Comparison of ENCODE assay signal across 24 cellular contexts in genomic region chr3:170012683-170013400, GRCh38. TPM values are rescaled to one million over a fixed set of nuclear protein-coding genes. Genes with fewer than 3 reads are reported as not detected.
DNase-seq lines count a peak whose midpoint lies in the region; ATAC-seq and TF ChIP-seq lines count a peak whose summit lies in the region.
"Had no signal": no experiment of that assay in that cellular context is flagged by ENCODE, and none has a peak within 500 bp of the region (broad histone marks: within the 10 kb centered on the region; RNA-seq: fewer than 3 reads in every experiment).

No MANE protein-coding gene starts in this region.

- no peak for ATAC-seq in HG03342 (IDR thresholded peaks at IDR 0.05; ENCODE audit: unreplicated experiment)
- no peak for ATAC-seq in HG02759 (IDR thresholded peaks at IDR 0.05; ENCODE audit: unreplicated experiment)
- ATAC-seq: foreskin keratinocyte; naive thymus-derived CD4-positive, alpha-beta T cell; Right ventricle myocardium inferior; T-cell had no signal

- H3K4me1 ChIP-seq in MM.1S (ENCODE audit: low read length) (no peaks in the 10 kb centered on the region), OCI-LY1 (ENCODE audit: insufficient read depth, low read length, severe bottlenecking) (peaks cover 22% of the 10 kb centered on the region)
- H3K4me1 ChIP-seq: foreskin keratinocyte, parathyroid adenoma, tibial artery had no signal

- H3K4me3 ChIP-seq in MM.1S (ENCODE audit: low read length), result no peak overlapping the region
- H3K4me3 ChIP-seq in OCI-LY1 (ENCODE audit: low read depth, low read length, poor library complexity, severe bottlenecking), result no peak overlapping the region
- H3K4me3 ChIP-seq in neural cell (ENCODE audit: low read length), result peak overlapping the region; percentile 44
- H3K4me3 ChIP-seq: dorsolateral prefrontal cortex, MG63, tibial artery had no signal

- H3F3A ChIP-seq in MM.1S (ENCODE audit: insufficient read depth, low read length) (no peaks in the 10 kb centered on the region), OCI-LY1 (ENCODE audit: insufficient read depth, low read length) (peaks cover 3% of the 10 kb centered on the region; the same call in 1 of the 2 replicates), neural cell (ENCODE audit: insufficient read depth, low read length, poor library complexity, severe bottlenecking) (no peaks in the 10 kb centered on the region)

- TF ChIP-seq CTCF in MM.1S (IDR thresholded peaks at IDR 0.05; ENCODE audit: low read length) (no peak), OCI-LY1 (IDR thresholded peaks at IDR 0.05; ENCODE audit: low read length) (no peak), neural cell (IDR thresholded peaks at IDR 0.05; ENCODE audit: poor library complexity, severe bottlenecking) (no peak)

- H3K79me2 ChIP-seq in MM.1S (ENCODE audit: low read length), result no peaks in the 10 kb centered on the region
- no peaks in the 10 kb centered on the region for H3K79me2 ChIP-seq in OCI-LY1 (ENCODE audit: insufficient read depth, low read length)
- no peaks in the 10 kb centered on the region for H3K79me2 ChIP-seq in neural cell (replicated peaks; ENCODE audit: insufficient read depth, low read length)
- H3K79me2 ChIP-seq: parathyroid adenoma had no signal

- H4K20me1 ChIP-seq in MM.1S (ENCODE audit: insufficient read depth, low read length), result no peaks in the 10 kb centered on the region
- no peaks in the 10 kb centered on the region for H4K20me1 ChIP-seq in OCI-LY1 (ENCODE audit: insufficient read depth, low read length)
- H4K20me1 ChIP-seq in neural cell (ENCODE audit: insufficient read depth), result no peaks in the 10 kb centered on the region

- H2AFZ ChIP-seq in MM.1S (ENCODE audit: low read length), result 0 out of 2 replicates have a peak overlapping the region, but pooled peaks have one; percentile 2
- H2AFZ ChIP-seq in OCI-LY1 (ENCODE audit: low read length), result peak overlapping the region; percentile 32; the same call in 1 of the 2 replicates
- no peak overlapping the region for H2AFZ ChIP-seq in neural cell (ENCODE audit: low read depth, low read length)
- H2AFZ ChIP-seq: parathyroid adenoma had no signal

- no peak overlapping the region for H3K4me2 ChIP-seq in MM.1S (ENCODE audit: low read depth, low read length)
- H3K4me2 ChIP-seq in OCI-LY1 (ENCODE audit: low read length), result no peak overlapping the region
- H3K4me2 ChIP-seq in neural cell (ENCODE audit: low read length), result no peak overlapping the region

- H3K27ac ChIP-seq in MM.1S (ENCODE audit: low read length) (no peak overlapping the region), OCI-LY1 (ENCODE audit: low read depth, low read length, poor library complexity, severe bottlenecking) (no peak overlapping the region), neural cell (ENCODE audit: low read length) (peak overlapping the region; percentile 58)
- H3K27ac ChIP-seq: dorsolateral prefrontal cortex, foreskin keratinocyte, HL-60, parathyroid adenoma, tibial artery had no signal

- H3K27me3 ChIP-seq in MM.1S (replicated peaks; ENCODE audit: insufficient read depth, low read length), result no peaks in the 10 kb centered on the region
- H3K27me3 ChIP-seq in OCI-LY1 (ENCODE audit: insufficient read depth, low read length), result no peaks in the 10 kb centered on the region
- H3K27me3 ChIP-seq in neural cell (ENCODE audit: insufficient read depth, low read depth, low read length), result no peaks in the 10 kb centered on the region
- H3K27me3 ChIP-seq: dorsolateral prefrontal cortex, foreskin keratinocyte, MG63 had no signal

- TF ChIP-seq RAD21 in neural cell (conservative IDR thresholded peaks at IDR 0.05), result no peak

- DNase-seq in MM.1S (no peak), NCI-H2107 (lab: John Stamatoyannopoulos, UW) (peak; percentile 57), NCI-H1694 treated with DMSO at 0.1 percent for 48 hours (lab: John Stamatoyannopoulos, UW) (no peak)
- no peak for DNase-seq in activated effector memory CD4-positive, alpha-beta T cell treated with Interleukin-2 at 50 U/mL for 16 hours
- DNase-seq: activated CD8-positive, alpha-beta memory T cell treated with anti-CD3 and anti-CD28 coated beads, Interleukin-2, amount 50 U/mL, for 48 hours; activated gamma-delta T cell; AML-193; dorsolateral prefrontal cortex; foreskin keratinocyte; H9; kidney; mesenchymal stem cell; MG63; naive thymus-derived CD4-positive, alpha-beta T cell; stimulated activated naive CD4-positive, alpha-beta T cell; T-cell; tibial artery had no signal

- H3K9me3 ChIP-seq in MM.1S (replicated peaks; ENCODE audit: insufficient read depth, low read length) (no peaks in the 10 kb centered on the region), OCI-LY1 (ENCODE audit: low read length) (no peaks in the 10 kb centered on the region), neural cell (ENCODE audit: low read length) (no peaks in the 10 kb centered on the region)
- H3K9me3 ChIP-seq: MG63, tibial artery had no signal

- H3K36me3 ChIP-seq in MM.1S (replicated peaks; ENCODE audit: insufficient read depth, low read length) (no peaks in the 10 kb centered on the region), OCI-LY1 (ENCODE audit: insufficient read depth, low read length) (no peaks in the 10 kb centered on the region), neural cell (ENCODE audit: insufficient read depth, low read length) (no peaks in the 10 kb centered on the region)
- H3K36me3 ChIP-seq: MG63, tibial artery had no signal

- H3K9me2 ChIP-seq in MM.1S (replicated peaks; ENCODE audit: insufficient read depth, low read length) (no peaks in the 10 kb centered on the region), OCI-LY1 (ENCODE audit: low read depth, low read length) (no peaks in the 10 kb centered on the region), neural cell (ENCODE audit: insufficient read depth, low read length) (no peaks in the 10 kb centered on the region)

- TF ChIP-seq EP300 in neural cell (conservative IDR thresholded peaks at IDR 0.05; ENCODE audit: poor library complexity, severe bottlenecking), result peak; percentile 55

- H3K9ac ChIP-seq in MM.1S (ENCODE audit: low read length) (no peak overlapping the region), OCI-LY1 (ENCODE audit: low read length) (no peak overlapping the region), neural cell (ENCODE audit: low read length) (peak overlapping the region; percentile 29)
- H3K9ac ChIP-seq: parathyroid adenoma had no signal

TF ChIP-seq in neural cell, 6 proteins besides CTCF, POLR2A, EP300 and RAD21:
- TF ChIP-seq POLR2AphosphoS5 (IDR thresholded peaks at IDR 0.05) (peak; percentile 43), TAF1 (IDR thresholded peaks at IDR 0.05; ENCODE audit: low read depth) (no peak)
TF ChIP-seq in neural cell: peak in this region for 1.

RNA-seq across cellular contexts. Expression of gene GPR160, which starts 25.0 kb away (rescaled TPM):
- 2.9 and 4.0 TPM in 2 replicates for polyA plus RNA-seq in neural cell
- polyA minus RNA-seq in neural cell, result 1.5 and 1.7 TPM in 2 replicates

RNA-seq across cellular contexts. Expression of gene SEC62, which starts 46.2 kb away (rescaled TPM):
- polyA plus RNA-seq in neural cell, result 41.1 and 41.9 TPM in 2 replicates
- polyA minus RNA-seq in neural cell, result 85.2 and 91.9 TPM in 2 replicates
